1 cellular context compared by ENCODE assay signal in genomic region chr6:2877057-2877882, GRCh38.
TF ChIP-seq lines count a peak whose summit lies in the region.

No MANE protein-coding gene starts in this region.

TF ChIP-seq in HepG2, 621 proteins besides CTCF, POLR2A, EP300 and RAD21 (continued from another document):
- TF ChIP-seq POGZ (CRISPR knock-in tag; IDR thresholded peaks at IDR 0.05) (peak; percentile 47; the same call in 1 of the 2 replicates), ZNF674 (CRISPR knock-in tag; IDR thresholded peaks at IDR 0.05; ENCODE audit: low read depth) (peak; percentile 73; the same call in 1 of the 2 replicates), ZNF616 (CRISPR knock-in tag; IDR thresholded peaks at IDR 0.05; ENCODE audit: low read depth) (0 out of 2 replicates have a peak, but pooled peaks have one; percentile 53), ZNF362 (CRISPR knock-in tag; IDR thresholded peaks at IDR 0.05; ENCODE audit: borderline replicate concordance) (no peak), RARA (CRISPR knock-in tag; IDR thresholded peaks at IDR 0.05) (peak; percentile 97), ZFP82 (CRISPR knock-in tag; IDR thresholded peaks at IDR 0.05; ENCODE audit: borderline replicate concordance) (peak; percentile 72; the same call in 1 of the 2 replicates), ZBTB25 (CRISPR knock-in tag; IDR thresholded peaks at IDR 0.05) (no peak), NFE2 (CRISPR knock-in tag; IDR thresholded peaks at IDR 0.05) (peak; percentile 96), TOE1 (CRISPR knock-in tag; IDR thresholded peaks at IDR 0.05) (no peak), SOX13 (IDR thresholded peaks at IDR 0.05) (peak; percentile 31; the same call in 1 of the 2 replicates), SOX13 (CRISPR knock-in tag; conservative IDR thresholded peaks at IDR 0.05 in 1 of 2, IDR thresholded peaks at IDR 0.05 in 1 of 2) (peak in 1 of 2 experiments; percentile 84; a peak in 2 of 4 replicates), NCOR1 (IDR thresholded peaks at IDR 0.05; ENCODE audit: borderline replicate concordance, low read length) (peak; percentile 35; the same call in 1 of the 2 replicates), ZNF564 (CRISPR knock-in tag; IDR thresholded peaks at IDR 0.05) (0 out of 2 replicates have a peak, but pooled peaks have one; percentile 3), ELF1 (CRISPR knock-in tag; IDR thresholded peaks at IDR 0.05) (0 out of 2 replicates have a peak, but pooled peaks have one; percentile 7), GATAD2A (CRISPR knock-in tag; IDR thresholded peaks at IDR 0.05) (peak; percentile 82), IKZF5 (CRISPR knock-in tag; IDR thresholded peaks at IDR 0.05) (0 out of 2 replicates have a peak, but pooled peaks have one; percentile 25), GATAD1 (CRISPR knock-in tag; IDR thresholded peaks at IDR 0.05) (peak; percentile 20; the same call in 1 of the 2 replicates), ZNF280D (CRISPR knock-in tag; IDR thresholded peaks at IDR 0.05) (no peak), ZFP37 (CRISPR knock-in tag; IDR thresholded peaks at IDR 0.05; ENCODE audit: borderline replicate concordance) (0 out of 2 replicates have a peak, but pooled peaks have one; percentile 33), NFE2L1 (CRISPR knock-in tag; IDR thresholded peaks at IDR 0.05; ENCODE audit: borderline replicate concordance) (peak; percentile 73; the same call in 1 of the 2 replicates), THAP11 (CRISPR knock-in tag; IDR thresholded peaks at IDR 0.05) (peak; percentile 65; the same call in 1 of the 2 replicates), AFF4 (CRISPR knock-in tag; IDR thresholded peaks at IDR 0.05) (peak; percentile 19; the same call in 1 of the 2 replicates)
TF ChIP-seq in HepG2: peak in this region for 136.
